17 cellular contexts compared by ENCODE assay signal in genomic region chr17:17377071-17377487, GRCh38.
"Had no signal": no experiment of that assay in that cellular context is flagged by ENCODE, and none has a peak within 500 bp of the region (broad histone marks: within the 10 kb centered on the region; RNA-seq: fewer than 3 reads in every experiment).

No MANE protein-coding gene starts in this region.

- H3K4me1 ChIP-seq: uterus had no signal

- H3K9me3 Mint-ChIP-seq: activated naive CD4-positive, alpha-beta T cell treated with anti-CD3 and anti-CD28 coated beads, Interleukin-2, amount 50 U/mL, for 24 hours; immature natural killer cell; mesothelial cell of epicardium; stimulated activated naive CD8-positive, alpha-beta T cell treated with anti-CD3 and anti-CD28 coated beads, Interleukin-15, amount 100 ng/mL, for 72 hours; T-helper 1 cell treated with Interleukin-12 subunit alpha and Interleukin-12 subunit beta and Interleukin-4 antibody, amounts not matched to agents 30 μg/mL and 1 μg/mL, for 36 hours had no signal

- H3K9me3 ChIP-seq: body of pancreas, neutrophil, thoracic aorta, uterus had no signal

- H3K4me1 Mint-ChIP-seq: activated naive CD4-positive, alpha-beta T cell treated with anti-CD3 and anti-CD28 coated beads, Interleukin-2, amount 50 U/mL, for 24 hours; immature natural killer cell; mesothelial cell of epicardium had no signal

- H3K36me3 ChIP-seq: neutrophil, thoracic aorta, uterus had no signal

- H3K4me3 ChIP-seq: body of pancreas, SK-N-MC, thoracic aorta, uterus had no signal

- DNase-seq: activated CD4-positive, alpha-beta T cell treated with anti-CD3 and anti-CD28 coated beads, Interleukin-2, amount 50 U/mL, for 4 hours; activated CD4-positive, CD25-positive, alpha-beta regulatory T cell treated with anti-CD3 and anti-CD28 coated beads, Interleukin-2, amount 50 U/mL, for 72 hours; activated T-cell treated with anti-CD3 and anti-CD28 coated beads, Interleukin-2, amount 50 U/mL, for 1 hour; body of pancreas; immature natural killer cell; stimulated activated CD4-positive, alpha-beta T cell treated with anti-CD3 and anti-CD28 coated beads, Interleukin-4, amount 100 ng/mL, for 1 hour; stimulated activated naive CD8-positive, alpha-beta T cell treated with anti-CD3 and anti-CD28 coated beads, Interleukin-15, amount 100 ng/mL, for 72 hours; uterus had no signal

- H3K27me3 ChIP-seq: body of pancreas, neutrophil, uterus had no signal

- H3K36me3 Mint-ChIP-seq: activated naive CD4-positive, alpha-beta T cell treated with anti-CD3 and anti-CD28 coated beads, Interleukin-2, amount 50 U/mL, for 24 hours; immature natural killer cell; mesothelial cell of epicardium had no signal

- H3K27ac Mint-ChIP-seq: activated naive CD4-positive, alpha-beta T cell treated with anti-CD3 and anti-CD28 coated beads, Interleukin-2, amount 50 U/mL, for 24 hours; immature natural killer cell; mesothelial cell of epicardium; progenitor cell of endocrine pancreas; T-helper 1 cell treated with Interleukin-12 subunit alpha and Interleukin-12 subunit beta and Interleukin-4 antibody, amounts not matched to agents 30 μg/mL and 1 μg/mL, for 36 hours had no signal

- ATAC-seq: body of pancreas; left lobe of liver; sciatic nerve; stimulated activated naive CD8-positive, alpha-beta T cell treated with anti-CD3 and anti-CD28 coated beads, Interleukin-15, amount 100 ng/mL, for 72 hours had no signal

- H3K27me3 Mint-ChIP-seq: activated naive CD4-positive, alpha-beta T cell treated with anti-CD3 and anti-CD28 coated beads, Interleukin-2, amount 50 U/mL, for 24 hours; stimulated activated naive CD8-positive, alpha-beta T cell treated with anti-CD3 and anti-CD28 coated beads, Interleukin-15, amount 100 ng/mL, for 72 hours had no signal

- H3K27ac ChIP-seq: neutrophil, SK-N-MC, thoracic aorta, uterus had no signal

- H3K4me3 Mint-ChIP-seq: activated naive CD4-positive, alpha-beta T cell treated with anti-CD3 and anti-CD28 coated beads, Interleukin-2, amount 50 U/mL, for 24 hours; immature natural killer cell; mesothelial cell of epicardium; stimulated activated naive CD8-positive, alpha-beta T cell treated with anti-CD3 and anti-CD28 coated beads, Interleukin-15, amount 100 ng/mL, for 72 hours; T-helper 1 cell treated with Interleukin-12 subunit alpha and Interleukin-12 subunit beta and Interleukin-4 antibody, amounts not matched to agents 30 μg/mL and 1 μg/mL, for 36 hours had no signal
